Comparison of ENCODE assay signal across 8 cellular contexts in the genomic region with DNA sequence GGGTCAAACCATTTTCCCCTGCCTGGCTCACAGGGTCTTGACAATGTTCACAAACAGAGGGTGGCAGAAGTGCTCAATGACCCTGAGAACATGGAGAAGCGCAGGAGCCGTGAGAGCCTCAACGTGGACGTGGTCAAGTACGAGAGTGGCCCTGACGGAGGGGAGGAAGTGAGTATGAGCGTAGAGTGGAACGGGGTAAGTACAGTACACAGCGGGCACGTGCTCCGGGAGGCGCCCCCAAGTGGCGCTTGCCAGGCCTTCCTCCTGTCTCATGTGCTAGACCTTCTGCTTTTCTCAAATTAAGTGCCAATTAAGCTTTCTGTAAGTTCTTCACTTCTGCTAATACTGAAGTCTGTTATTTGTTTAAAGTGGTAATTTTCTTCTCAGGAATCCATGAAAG. TPM values are rescaled to one million over a fixed set of nuclear protein-coding genes. Genes with fewer than 3 reads are reported as not detected.
DNase-seq lines count a peak whose midpoint lies in the region; ATAC-seq, FAIRE-seq and TF ChIP-seq lines count a peak whose summit lies in the region.

No MANE protein-coding gene starts in this region.

- no peaks in the 10 kb centered on the region for H3K4me1 Mint-ChIP-seq in H9
- H3K4me1 Mint-ChIP-seq in activated naive CD8-positive, alpha-beta T cell treated with anti-CD3 and anti-CD28 coated beads, Interleukin-2, amount 50 U/mL, for 24 hours: peaks cover 11% of the 10 kb centered on the region
- H3K4me1 Mint-ChIP-seq in stimulated activated memory B cell treated with anti-CD40 and anti-IgM and Interleukin-4, amounts not matched to agents 10 μg/mL and 1 μg/mL and 100 μg/mL, for 72 hours: peaks cover 10% of the 10 kb centered on the region

- no peak overlapping the region for H4K5ac ChIP-seq in H9 (ENCODE audit: insufficient read length, low read depth, low read length)

- H3K18ac ChIP-seq in H9 (ENCODE audit: insufficient read length, low read depth, low read length): no peak overlapping the region

- no peaks in the 10 kb centered on the region for H3K27me3 Mint-ChIP-seq in H9 (ENCODE audit: low read depth)
- no peaks in the 10 kb centered on the region for H3K27me3 Mint-ChIP-seq in activated naive CD8-positive, alpha-beta T cell treated with anti-CD3 and anti-CD28 coated beads, Interleukin-2, amount 50 U/mL, for 24 hours
- H3K27me3 Mint-ChIP-seq in stimulated activated memory B cell treated with anti-CD40 and anti-IgM and Interleukin-4, amounts not matched to agents 10 μg/mL and 1 μg/mL and 100 μg/mL, for 72 hours: no peaks in the 10 kb centered on the region

- no peak overlapping the region for H4K91ac ChIP-seq in H9 (ENCODE audit: insufficient read length, low read depth, low read length)

- no peak overlapping the region for H3K23ac ChIP-seq in H9 (ENCODE audit: insufficient read length, low read depth, low read length)

- H3K56ac ChIP-seq in H9 (ENCODE audit: insufficient read length, low read depth, low read length): no peak overlapping the region

- TF ChIP-seq CTCF in H9 (conservative IDR thresholded peaks at IDR 0.05) (peak; percentile 73), PC-3 (conservative IDR thresholded peaks at IDR 0.05; ENCODE audit: low read depth, low read length) (peak; percentile 76), kidney (IDR thresholded peaks at IDR 0.05; ENCODE audit: borderline replicate concordance, extremely low read depth, insufficient read depth) (peak; percentile 33)

- no peaks in the 10 kb centered on the region for H3K9me3 Mint-ChIP-seq in H9
- no peaks in the 10 kb centered on the region for H3K9me3 Mint-ChIP-seq in activated naive CD8-positive, alpha-beta T cell treated with anti-CD3 and anti-CD28 coated beads, Interleukin-2, amount 50 U/mL, for 24 hours
- H3K9me3 Mint-ChIP-seq in stimulated activated memory B cell treated with anti-CD40 and anti-IgM and Interleukin-4, amounts not matched to agents 10 μg/mL and 1 μg/mL and 100 μg/mL, for 72 hours: no peaks in the 10 kb centered on the region

- no peaks in the 10 kb centered on the region for H3K79me1 ChIP-seq in H9 (ENCODE audit: insufficient read depth, low read depth, low read length, poor library complexity, severe bottlenecking)

- peaks cover 30 to 82% (median 69%) of the 10 kb centered on the region in 3 experiments; a peak in 6 of 7 replicates for H3K36me3 Mint-ChIP-seq in H9 (ENCODE audit: insufficient read depth in 1 of 3, low read depth in 3 of 3)
- H3K36me3 Mint-ChIP-seq in activated naive CD8-positive, alpha-beta T cell treated with anti-CD3 and anti-CD28 coated beads, Interleukin-2, amount 50 U/mL, for 24 hours (ENCODE audit: low read depth): peaks cover 41% of the 10 kb centered on the region
- peaks cover 32% of the 10 kb centered on the region for H3K36me3 Mint-ChIP-seq in stimulated activated memory B cell treated with anti-CD40 and anti-IgM and Interleukin-4, amounts not matched to agents 10 μg/mL and 1 μg/mL and 100 μg/mL, for 72 hours

- no peak overlapping the region for H3K4ac ChIP-seq in H9 (ENCODE audit: low read depth, low read length)

- peaks cover 71% of the 10 kb centered on the region for H3K36me3 ChIP-seq in PC-3 (ENCODE audit: low read depth, low read length)
- H3K36me3 ChIP-seq in kidney (ENCODE audit: control insufficient read depth in 1 of 2, insufficient read depth in 2 of 2, low read length in 2 of 2): peaks cover 40 to 72% of the 10 kb centered on the region in 2 donors

- no peak overlapping the region for H3K14ac ChIP-seq in H9 (ENCODE audit: insufficient read depth, low read length)

- intact Hi-C loops in PC-3 (cut with micrococcal nuclease): loop anchor here (5.0 kb wide), 1 partner anchor 107 kb away; no protein-coding TSS in a partner anchor
- intact Hi-C loops in kidney (cut with DNase I): no loop called here

- H3F3A ChIP-seq in PC-3 (ENCODE audit: low read length, unreplicated experiment): no peaks in the 10 kb centered on the region

- peak; percentile 55 for DNase-seq in ELF-1 (ENCODE audit: low read depth, low spot score)
- peak; percentile 50 for DNase-seq in H9
- peak; percentile 23 for DNase-seq in PC-3
- peak; percentile 54 for DNase-seq in activated naive CD8-positive, alpha-beta T cell treated with anti-CD3 and anti-CD28 coated beads, Interleukin-2, amount 50 U/mL, for 24 hours
- no peak for DNase-seq in kidney
- DNase-seq in H4 (ENCODE audit: low spot score): no peak
- no peak for DNase-seq in NCI-H1436 treated with DMSO at 0.1 percent for 48 hours (lab: John Stamatoyannopoulos, UW)

- FAIRE-seq in kidney (lab: Jason Lieb, UNC): no peak

- H3K9me3 ChIP-seq in H9 (ENCODE audit: control insufficient read depth, low read depth, low read length): no peaks in the 10 kb centered on the region
- no peaks in the 10 kb centered on the region for H3K9me3 ChIP-seq in PC-3 (ENCODE audit: low read length)
- no peaks in the 10 kb centered on the region for H3K9me3 ChIP-seq in kidney (ENCODE audit: control insufficient read depth in 1 of 2, low read length in 2 of 2)

- H2BK15ac ChIP-seq in H9 (ENCODE audit: low read depth, low read length): no peak overlapping the region

- H4K20me1 ChIP-seq in H9 (ENCODE audit: control insufficient read depth, insufficient read depth, insufficient read length) (no peaks in the 10 kb centered on the region), PC-3 (ENCODE audit: low read length) (no peaks in the 10 kb centered on the region)

- no peak overlapping the region for H2AK5ac ChIP-seq in H9 (ENCODE audit: insufficient read length, low read length)

- no peak overlapping the region for H2BK5ac ChIP-seq in H9 (ENCODE audit: insufficient read length, low read length)

- H3K4me2 ChIP-seq in H9 (ENCODE audit: insufficient read depth, insufficient read length, low read length) (no peak overlapping the region), PC-3 (ENCODE audit: low read length) (no peak overlapping the region)

- H3K23me2 ChIP-seq in H9 (ENCODE audit: insufficient read length, low read depth, low read length, poor library complexity, severe bottlenecking): no peaks in the 10 kb centered on the region

- no CpG with 5 or more reads among the region's 13 CpGs for WGBS in H9 (ENCODE audit: extremely low coverage, insufficient read length, low lambda C conversion rate)

- no peak overlapping the region for H3K4me3 Mint-ChIP-seq in H9
- no peak overlapping the region for H3K4me3 Mint-ChIP-seq in activated naive CD8-positive, alpha-beta T cell treated with anti-CD3 and anti-CD28 coated beads, Interleukin-2, amount 50 U/mL, for 24 hours
- H3K4me3 Mint-ChIP-seq in stimulated activated memory B cell treated with anti-CD40 and anti-IgM and Interleukin-4, amounts not matched to agents 10 μg/mL and 1 μg/mL and 100 μg/mL, for 72 hours: no peak overlapping the region

- H2BK20ac ChIP-seq in H9 (ENCODE audit: low read depth, low read length, poor library complexity, severe bottlenecking): no peak overlapping the region

- POLR2A ChIA-PET in PC-3 (lab: Charles Lee; ENCODE audit: unreplicated experiment): no interaction called here

- H4K8ac ChIP-seq in H9 (replicated peaks; ENCODE audit: insufficient read length, low read depth, low read length): no peak overlapping the region

- ATAC-seq in PC-3: no peak; the same call in 1 of the 2 replicates
- ATAC-seq in activated naive CD8-positive, alpha-beta T cell treated with anti-CD3 and anti-CD28 coated beads, Interleukin-2, amount 50 U/mL, for 24 hours: peak; percentile 94
- peak; percentile 98 for ATAC-seq in stimulated activated memory B cell treated with anti-CD40 and anti-IgM and Interleukin-4, amounts not matched to agents 10 μg/mL and 1 μg/mL and 100 μg/mL, for 72 hours

- peak overlapping the region; percentile 36 to 88 (median 42); a peak in 2 of 7 replicates for H3K27ac Mint-ChIP-seq in H9
- peak overlapping the region; percentile 66 for H3K27ac Mint-ChIP-seq in activated naive CD8-positive, alpha-beta T cell treated with anti-CD3 and anti-CD28 coated beads, Interleukin-2, amount 50 U/mL, for 24 hours
- peak overlapping the region; percentile 41 for H3K27ac Mint-ChIP-seq in stimulated activated memory B cell treated with anti-CD40 and anti-IgM and Interleukin-4, amounts not matched to agents 10 μg/mL and 1 μg/mL and 100 μg/mL, for 72 hours

- no peak overlapping the region for H3K4me3 ChIP-seq in PC-3 (ENCODE audit: low read length)
- no peak overlapping the region for H3K4me3 ChIP-seq in kidney (ENCODE audit: low read length in 2 of 2)

- no peak overlapping the region for H2BK120ac ChIP-seq in H9 (ENCODE audit: low read depth, low read length, poor library complexity, severe bottlenecking)

- no peak overlapping the region for H3T11ph ChIP-seq in H9 (ENCODE audit: low read length)

- H3K9ac ChIP-seq in H9 (ENCODE audit: extremely low read depth, insufficient read length, low read length) (no peak overlapping the region), PC-3 (ENCODE audit: low read length) (no peak overlapping the region), kidney (ENCODE audit: low read length in 2 of 2) (no peak overlapping the region)

- CTCF ChIA-PET in PC-3 (lab: Charles Lee): no interaction called here

- H3K4me1 ChIP-seq in H9 (ENCODE audit: insufficient read depth, low read length) (no peaks in the 10 kb centered on the region), PC-3 (ENCODE audit: insufficient read depth, low read length) (peaks cover 5% of the 10 kb centered on the region; the same call in 1 of the 2 replicates), kidney (ENCODE audit: control insufficient read depth in 1 of 2, insufficient read depth in 1 of 2, low read depth in 1 of 2, low read length in 2 of 2) (no peaks in the 10 kb centered on the region)

- H2BK12ac ChIP-seq in H9 (ENCODE audit: insufficient read length, low read depth, low read length): no peak overlapping the region

- no peaks in the 10 kb centered on the region for H3K9me2 ChIP-seq in PC-3 (replicated peaks; ENCODE audit: low read length)

- H3K27me3 ChIP-seq in H9 (ENCODE audit: insufficient read depth, low read length): no peaks in the 10 kb centered on the region
- no peaks in the 10 kb centered on the region for H3K27me3 ChIP-seq in PC-3 (ENCODE audit: low read length)

- no peak overlapping the region for H3K27ac ChIP-seq in H9 (ENCODE audit: insufficient read length, low read depth, low read length)
- no peak overlapping the region for H3K27ac ChIP-seq in PC-3 (ENCODE audit: low read length)
- H3K27ac ChIP-seq in kidney (ENCODE audit: low read depth in 2 of 2, low read length in 2 of 2): no peak overlapping the region

- no TSS peak for BruUV-seq in PC-3 (replicated peaks; lab: Mats Ljungman, UMichigan)

- H2AFZ ChIP-seq in H9 (ENCODE audit: low read length): no peak overlapping the region
- H2AFZ ChIP-seq in PC-3 (ENCODE audit: low read length): no peak overlapping the region

- H3K79me2 ChIP-seq in H9 (ENCODE audit: insufficient read depth, low read length) (no peaks in the 10 kb centered on the region), PC-3 (ENCODE audit: low read length) (no peaks in the 10 kb centered on the region; the same call in 1 of the 2 replicates)

RNA-seq across cellular contexts. Expression of gene XRCC3, which starts 35.9 kb away (rescaled TPM):
- 42.6 and 45.3 TPM in 2 replicates for total RNA-seq in H9 (2021)
- 61.3 and 80.3 TPM in 2 replicates for total RNA-seq in PC-3 (2014; rRNA removed)
- 6.3 TPM for total RNA-seq in kidney
- polyA plus RNA-seq in kidney (ENCODE audit: insufficient read depth, low read depth, low replicate concordance): 2.8 TPM
- 20.3 and 39.9 TPM in 2 replicates for total RNA-seq in H4 (2014; rRNA removed; shearing (Covaris generic))

RNA-seq across cellular contexts. Expression of gene ZFYVE21, which starts 36.3 kb away (rescaled TPM):
- total RNA-seq in H9 (2021) (49.7 and 50.5 TPM in 2 replicates), PC-3 (2014; rRNA removed) (47.2 and 50.1 TPM in 2 replicates), kidney (70.9 TPM)
- polyA plus RNA-seq in kidney (ENCODE audit: insufficient read depth, low read depth, low replicate concordance): 67.8 TPM
- 17.2 and 31.6 TPM in 2 replicates for total RNA-seq in H4 (2014; rRNA removed; shearing (Covaris generic))

RNA-seq across cellular contexts. Expression of gene KLC1, which starts 50.3 kb away (rescaled TPM):
- total RNA-seq in H9 (2021) (135 and 143 TPM in 2 replicates), PC-3 (2014; rRNA removed) (306 and 466 TPM in 2 replicates), kidney (152 TPM)
- polyA plus RNA-seq in kidney (ENCODE audit: insufficient read depth, low read depth, low replicate concordance): 49.8 TPM
- 75.5 and 83.8 TPM in 2 replicates for total RNA-seq in H4 (2014; rRNA removed; shearing (Covaris generic))

Comparison
In these comparisons a context has a peak if more than half of its experiments do, and no peak if none do; other contexts are left out.
1. DNase-seq: peak in ELF-1 (single experiment), H9 (single experiment), PC-3 (single experiment) and activated naive CD8-positive, alpha-beta T cell treated with anti-CD3 and anti-CD28 coated beads, Interleukin-2, amount 50 U/mL, for 24 hours (single experiment); none in kidney (single experiment), H4 (single experiment) and NCI-H1436 treated with DMSO at 0.1 percent for 48 hours (single experiment).
2. Peak in every context shown above with its lines, with median percentiles within 50 percentile points of each other: H3K27ac Mint-ChIP-seq and CTCF ChIP-seq.